8 cellular contexts compared by ENCODE assay signal in the genomic region with DNA sequence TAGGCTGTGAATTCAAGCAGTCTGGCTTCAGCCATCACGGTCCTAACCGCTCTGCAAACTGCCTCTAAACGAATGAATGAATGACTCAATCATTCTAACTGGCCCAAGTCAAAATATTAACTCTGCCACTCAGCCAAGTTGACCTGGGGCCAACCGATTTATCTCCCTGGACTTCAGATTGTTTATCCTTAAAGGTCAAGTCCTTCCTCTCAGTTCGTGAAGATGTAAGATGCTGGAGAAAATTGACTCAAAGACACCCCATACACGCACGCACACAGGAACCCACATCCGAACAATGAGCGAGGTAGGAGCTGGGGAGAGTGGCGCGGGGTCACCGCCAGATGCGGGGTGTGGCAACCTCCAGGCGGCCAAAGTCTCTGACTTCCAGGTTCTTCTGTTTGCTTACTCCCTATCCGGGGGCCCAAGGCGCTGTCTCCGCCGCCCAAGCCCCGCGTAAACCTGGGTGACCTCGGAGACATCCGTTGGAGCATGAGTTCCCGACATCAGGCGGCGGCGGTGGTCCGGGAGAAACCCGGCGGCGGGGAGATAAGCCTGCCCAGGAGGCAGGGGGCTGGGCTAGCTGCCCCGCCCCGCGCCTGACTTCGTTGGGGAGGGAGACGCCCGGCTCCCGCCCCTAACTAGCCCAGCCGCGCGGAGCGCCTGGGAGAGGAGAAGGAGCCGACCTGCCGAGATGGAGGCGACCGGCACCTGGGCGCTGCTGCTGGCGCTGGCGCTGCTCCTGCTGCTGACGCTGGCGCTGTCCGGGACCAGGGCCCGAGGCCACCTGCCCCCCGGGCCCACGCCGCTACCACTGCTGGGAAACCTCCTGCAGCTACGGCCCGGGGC. TPM values are rescaled to one million over a fixed set of nuclear protein-coding genes. Genes with fewer than 3 reads are reported as not detected.
DNase-seq lines count a peak whose midpoint lies in the region; ATAC-seq, FAIRE-seq and TF ChIP-seq lines count a peak whose summit lies in the region.

A gene with protein sequence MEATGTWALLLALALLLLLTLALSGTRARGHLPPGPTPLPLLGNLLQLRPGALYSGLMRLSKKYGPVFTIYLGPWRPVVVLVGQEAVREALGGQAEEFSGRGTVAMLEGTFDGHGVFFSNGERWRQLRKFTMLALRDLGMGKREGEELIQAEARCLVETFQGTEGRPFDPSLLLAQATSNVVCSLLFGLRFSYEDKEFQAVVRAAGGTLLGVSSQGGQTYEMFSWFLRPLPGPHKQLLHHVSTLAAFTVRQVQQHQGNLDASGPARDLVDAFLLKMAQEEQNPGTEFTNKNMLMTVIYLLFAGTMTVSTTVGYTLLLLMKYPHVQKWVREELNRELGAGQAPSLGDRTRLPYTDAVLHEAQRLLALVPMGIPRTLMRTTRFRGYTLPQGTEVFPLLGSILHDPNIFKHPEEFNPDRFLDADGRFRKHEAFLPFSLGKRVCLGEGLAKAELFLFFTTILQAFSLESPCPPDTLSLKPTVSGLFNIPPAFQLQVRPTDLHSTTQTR (plus strand): TSS at position 646 of the 846 bp plus-strand sequence. CDS start 46 bp downstream, at position 692.

- H3K36me3 ChIP-seq in K562 (ENCODE audit: control insufficient read depth, insufficient read depth, low read length) (no peaks in the 10 kb centered on the region), HepG2 (replicated peaks in 1 of 2; ENCODE audit: control insufficient read depth in 1 of 2, insufficient read depth in 2 of 2, low read length in 2 of 2) (no peaks in the 10 kb centered on the region)

- FAIRE-seq in A549 (lab: Jason Lieb, UNC): peak; percentile 100
- FAIRE-seq in HTR-8/SVneo (lab: Jason Lieb, UNC): no peak
- no peak for FAIRE-seq in K562 (lab: Jason Lieb, UNC)
- no peak for FAIRE-seq in HepG2 (lab: Jason Lieb, UNC)

- H3K4me3 ChIP-seq in A549 (peak within 1 kb of the TSS; percentile 55), K562 (peak within 1 kb of the TSS; percentile 41), HepG2 (replicated peaks in 1 of 3; ENCODE audit: insufficient read depth in 1 of 3, low read depth in 2 of 3, low read length in 3 of 3) (peak within 1 kb of the TSS; percentile 58 to 72 (median 58))

- POLR2A ChIA-PET in A549 (lab: Yijun Ruan, JAX): interaction anchor here (0.8 to 2.7 kb wide), 6 partner anchors 8 to 70 kb away, joined by 3 to 12 read pairs (median 4); no protein-coding TSS in a partner anchor
- POLR2A ChIA-PET in K562 (lab: Yijun Ruan, JAX): interaction anchor here (0.6 to 0.9 kb wide), 3 partner anchors 72 to 118 kb away, joined by 3 to 5 read pairs (median 3); a partner anchor contains a TSS
- POLR2A ChIA-PET in HepG2 (lab: Yijun Ruan, JAX): interaction anchor here (2.1 kb wide), 1 partner anchor 71 kb away, joined by 11 read pairs; a partner anchor contains a TSS

- peak within 1 kb of the TSS; percentile 66 to 87 for H3K27ac ChIP-seq in A549
- H3K27ac ChIP-seq in K562 (ENCODE audit: extremely low read depth, low read depth, low read length): no peak within 1 kb of the TSS
- H3K27ac ChIP-seq in HepG2 (ENCODE audit: extremely low read length, insufficient read depth, low read length): no peak within 1 kb of the TSS

- TF ChIP-seq CTCF in A549 (IDR thresholded peaks at IDR 0.05): 0 out of 3 replicates have a peak, but pooled peaks have one; percentile 11
- no peak for TF ChIP-seq CTCF in K562 (IDR thresholded peaks at IDR 0.05 in 2 of 3, conservative IDR thresholded peaks at IDR 0.05 in 1 of 3; ENCODE audit: insufficient read depth in 2 of 3, low read depth in 1 of 3, low read length in 3 of 3)
- TF ChIP-seq CTCF in HepG2 (CRISPR knock-in tag; IDR thresholded peaks at IDR 0.05): no peak

- H3K9me1 ChIP-seq in K562 (ENCODE audit: control insufficient read depth, insufficient read depth, low read length): no peaks in the 10 kb centered on the region

- CTCF ChIA-PET in A549 (lab: Yijun Ruan, JAX) (interaction anchor here (0.8 to 29.8 kb wide), 14 partner anchors 8 to 160 kb away, joined by 3 to 1023 read pairs (median 4); a partner anchor contains a TSS), K562 (lab: Yijun Ruan, JAX; ENCODE audit: low intra/inter-chr PET ratio) (interaction anchor here (0.7 kb wide), 1 partner anchor 1329 kb away, joined by 5 read pairs; no protein-coding TSS in a partner anchor), HepG2 (lab: Yijun Ruan, JAX; ENCODE audit: low intra/inter-chr PET ratio, low total read pairs) (no interaction called here)

- no TSS peak for BruUV-seq in K562 (replicated peaks; lab: Mats Ljungman, UMichigan)
- BruUV-seq in HepG2 (replicated peaks; lab: Mats Ljungman, UMichigan): no TSS peak

- TF ChIP-seq EP300 in A549 (IDR thresholded peaks at IDR 0.05) (no peak), K562 (IDR thresholded peaks at IDR 0.05; ENCODE audit: low read length) (no peak), HepG2 (IDR thresholded peaks at IDR 0.05; ENCODE audit: low read depth in 2 of 2, low read length in 2 of 2) (no peak), HepG2 (CRISPR knock-in tag; IDR thresholded peaks at IDR 0.05; ENCODE audit: borderline replicate concordance) (no peak)

- under 1% methylated on average over 56 of the region's 57 CpGs for WGBS in A549 (ENCODE audit: missing lambda C conversion rate)
- 1% methylated on average over 40 of the region's 57 CpGs for WGBS in K562 (ENCODE audit: insufficient coverage, low coverage, missing lambda C conversion rate)
- under 1% methylated on average over 17 of the region's 57 CpGs for WGBS in HepG2 (ENCODE audit: low lambda C conversion rate)

- H3K9me3 ChIP-seq in A549 (no peaks in the 10 kb centered on the region), K562 (replicated peaks; ENCODE audit: control insufficient read depth, insufficient read depth, low read depth, low read length) (no peaks in the 10 kb centered on the region), HepG2 (ENCODE audit: low read length) (no peaks in the 10 kb centered on the region)

- H3K4me1 ChIP-seq in A549: peaks cover 37% of the 10 kb centered on the region
- H3K4me1 ChIP-seq in K562 (replicated peaks in 1 of 2; ENCODE audit: control insufficient read depth in 2 of 2, insufficient read depth in 2 of 2, low read length in 2 of 2): peaks cover 5 to 14% of the 10 kb centered on the region in 2 experiments; a peak in 4 of 5 replicates
- peaks cover 48% of the 10 kb centered on the region for H3K4me1 ChIP-seq in HepG2 (ENCODE audit: insufficient read depth, low read length)

- DNase-seq in A549 (ENCODE audit: low read depth in 1 of 2, low spot score in 1 of 2): peak; percentile 77 to 93
- peak; percentile 59 for DNase-seq in HTR-8/SVneo (ENCODE audit: insufficient read length, low spot score)
- peak; percentile 82 to 94 (median 90) for DNase-seq in K562 (ENCODE audit: extremely low read depth in 1 of 4, low spot score in 3 of 4)
- no peak for DNase-seq in HepG2 (ENCODE audit: low spot score)
- DNase-seq in ureter (ENCODE audit: low spot score): no peak
- no peak for DNase-seq in NCI-H345 treated with DMSO at 0.1 percent for 48 hours (lab: John Stamatoyannopoulos, UW; ENCODE audit: unreplicated experiment)

- H2AFZ ChIP-seq in K562 (ENCODE audit: low read depth, low read length) (peak within 1 kb of the TSS; percentile 83), HepG2 (ENCODE audit: low read length) (no peak within 1 kb of the TSS)

- H3K27me3 ChIP-seq in K562 (ENCODE audit: control insufficient read depth in 2 of 2, insufficient read depth in 2 of 2, low read length in 2 of 2) (peaks cover 3 to 23% of the 10 kb centered on the region in 2 experiments; a peak in 3 of 5 replicates), HepG2 (ENCODE audit: control insufficient read depth in 1 of 2, insufficient read depth in 2 of 2, low read length in 2 of 2) (peaks cover 0 to 24% of the 10 kb centered on the region in 2 experiments; a peak in 2 of 5 replicates)

- ATAC-seq in A549 (peak; percentile 73 to 91), K562 (peak; percentile 97), HepG2 (peak; percentile 84), HG02970 (IDR thresholded peaks at IDR 0.05; ENCODE audit: low FRiP score, unreplicated experiment) (no peak), GM19463 (IDR thresholded peaks at IDR 0.05; ENCODE audit: unreplicated experiment) (no peak)

- intact Hi-C loops in K562 (cut with micrococcal nuclease) (no loop called here), HepG2 (cut with micrococcal nuclease; ENCODE audit: unreplicated experiment) (no loop called here)

- peak in 1 of 2 experiments; percentile 41; a peak in 3 of 5 replicates for TF ChIP-seq RAD21 in A549 (conservative IDR thresholded peaks at IDR 0.05 in 1 of 2, IDR thresholded peaks at IDR 0.05 in 1 of 2)
- TF ChIP-seq RAD21 in K562 (CRISPR knock-in tag; conservative IDR thresholded peaks at IDR 0.05 in 1 of 2, IDR thresholded peaks at IDR 0.05 in 1 of 2): no peak
- no peak for TF ChIP-seq RAD21 in HepG2 (CRISPR knock-in tag; IDR thresholded peaks at IDR 0.05)

- H3K4me2 ChIP-seq in A549 (peak within 1 kb of the TSS; percentile 78), K562 (ENCODE audit: insufficient read depth, low read length) (peak within 1 kb of the TSS; percentile 64), HepG2 (ENCODE audit: low read depth, low read length) (peak within 1 kb of the TSS; percentile 75)

- peak within 1 kb of the TSS in 1 of 2 experiments; percentile 86; a peak in 2 of 4 replicates for H3K9ac ChIP-seq in K562 (ENCODE audit: insufficient read depth in 1 of 2, low read depth in 2 of 2, low read length in 2 of 2)
- H3K9ac ChIP-seq in HepG2 (ENCODE audit: insufficient read depth, low read depth, low read length): peak within 1 kb of the TSS; percentile 47

- H4K20me1 ChIP-seq in K562 (replicated peaks; ENCODE audit: control insufficient read depth, insufficient read depth, low read length): no peaks in the 10 kb centered on the region
- no peaks in the 10 kb centered on the region for H4K20me1 ChIP-seq in HepG2 (ENCODE audit: insufficient read depth, low read length)

- TF ChIP-seq POLR2A in A549 (IDR thresholded peaks at IDR 0.05; ENCODE audit: low read length) (peak; percentile 90), K562 (conservative IDR thresholded peaks at IDR 0.05) (no peak), HepG2 (IDR thresholded peaks at IDR 0.05; ENCODE audit: insufficient read depth in 1 of 2, low read depth in 2 of 2, low read length in 2 of 2) (no peak)

- H3K79me2 ChIP-seq in K562 (ENCODE audit: control insufficient read depth, insufficient read depth, low read length): no peaks in the 10 kb centered on the region
- H3K79me2 ChIP-seq in HepG2 (ENCODE audit: insufficient read depth, low read length): no peaks in the 10 kb centered on the region

- in situ Hi-C loops in K562 (cut with MboI): no loop called here
- in situ Hi-C loops in HepG2 (cut with HindIII; ENCODE audit: extremely low pct_ligation_motif_present, low pct_unique_long_range_greater_than_20kb): no loop called here

RNA-seq across cellular contexts. Expression of the gene that starts here (rescaled TPM):
- polyA plus RNA-seq in A549 (2011; rRNA removed): 8.6 and 19.7 TPM in 2 replicates
- 12.2 and 13.5 TPM in 2 replicates for polyA plus RNA-seq in A549 (2012; cell fraction: cytosol; rRNA removed)
- polyA plus RNA-seq in A549 (2012; cell fraction: nucleus; rRNA removed): 18.7 and 22.1 TPM in 2 replicates
- 25.2 to 28.1 TPM (median 26.6 TPM) in 3 replicates for polyA plus RNA-seq in A549 (2017; fragmentation: RNase III; extraction: RNeasy Plus Mini Kit Qiagen cat#74134 plus additional on column Dnase treatment)
- 14.1 and 16.4 TPM in 2 replicates for polyA minus RNA-seq in A549 (2011; rRNA and poly(A)+ RNA removed)
- 0.90 and 1.3 TPM in 2 replicates for total RNA-seq in K562 (2011; cell fraction: chromatin; rRNA removed; ENCODE audit: low replicate concordance)
- 2.0 TPM in 2 replicates for total RNA-seq in K562 (2011; cell fraction: nucleolus; rRNA removed)
- 1.0 and 1.5 TPM in 2 replicates for total RNA-seq in K562 (2011; cell fraction: nucleoplasm; rRNA removed)
- total RNA-seq in K562 (2014; rRNA removed): 0.41 and 2.7 TPM in 2 replicates
- total RNA-seq in K562 (2014; rRNA removed; fragmentation: Illumina TruSeq; extraction: Trizol): 0.13 and 0.18 TPM in 2 replicates
- 0.07 and 0.15 TPM in 2 replicates for total RNA-seq in K562 (2015; rRNA removed; fragmentation: Illumina TruSeq; extraction: Trizol)
- total RNA-seq in K562 (2021): 1.9 and 2.6 TPM in 2 replicates
- 0.46 and 0.60 TPM in 2 replicates for polyA plus RNA-seq in K562 (2011; rRNA removed)
- polyA plus RNA-seq in K562 (2011; cell fraction: cytosol; rRNA removed): 0.37 and 0.95 TPM in 2 replicates
- 0.97 and 4.3 TPM in 2 replicates for polyA plus RNA-seq in K562 (2011; cell fraction: nucleus; rRNA removed)
- 1.1 and 2.8 TPM in 2 replicates for polyA plus RNA-seq in K562 (2012)
- polyA plus RNA-seq in K562 (2014; fragmentation: Illumina TruSeq; extraction: Trizol): 0.71 and 0.79 TPM in 2 replicates
- under 1 TPM; 0.13 to 0.20 TPM for polyA plus RNA-seq in K562 (2014; fragmentation: Nextera tagmentation; extraction: Ambion mirVana)
- 0.48 and 0.77 TPM in 2 replicates for polyA plus RNA-seq in K562 (2014; rRNA removed)
- 0.33 and 0.42 TPM in 2 replicates for polyA minus RNA-seq in K562 (2011; rRNA and poly(A)+ RNA removed)
- 0.76 and 1.5 TPM in 2 replicates for polyA minus RNA-seq in K562 (2011; cell fraction: cytosol; rRNA and poly(A)+ RNA removed)
- polyA minus RNA-seq in K562 (2011; cell fraction: nucleus; rRNA and poly(A)+ RNA removed): 0.22 and 0.27 TPM in 2 replicates
- total RNA-seq in HepG2 (2016; rRNA removed; fragmentation: Illumina TruSeq; extraction: Trizol): 0.09 TPM in 1 of 2 replicates, not detected in the other
- not detected in 2 replicates for total RNA-seq in HepG2 (2016; cell fraction: cytosol; rRNA removed; fragmentation: Illumina TruSeq; extraction: Trizol; ENCODE audit: low read depth)
- total RNA-seq in HepG2 (2016; cell fraction: insoluble cytoplasmic fraction; rRNA removed; fragmentation: Illumina TruSeq; extraction: Trizol): 0.07 and 0.26 TPM in 2 replicates
- total RNA-seq in HepG2 (2016; cell fraction: membrane; rRNA removed; fragmentation: Illumina TruSeq; extraction: Trizol): 0.07 and 0.15 TPM in 2 replicates
- 0.28 TPM in 1 of 2 replicates, not detected in the other for total RNA-seq in HepG2 (2016; cell fraction: nucleus; rRNA removed; fragmentation: Illumina TruSeq; extraction: Trizol)
- polyA plus RNA-seq in HepG2 (2011; rRNA removed): 1.8 and 2.1 TPM in 2 replicates
- polyA plus RNA-seq in HepG2 (2011; cell fraction: cytosol; rRNA removed): 0.87 and 1.2 TPM in 2 replicates
- 4.2 and 4.4 TPM in 2 replicates for polyA plus RNA-seq in HepG2 (2011; cell fraction: nucleus; rRNA removed)
- 4.6 and 5.8 TPM in 2 replicates for polyA plus RNA-seq in HepG2 (2012)
- 0.11 and 0.12 TPM in 2 replicates for polyA plus RNA-seq in HepG2 (2016; cell fraction: cytosol; fragmentation: Illumina TruSeq; extraction: Trizol; ENCODE audit: low read depth)
- polyA plus RNA-seq in HepG2 (2016; cell fraction: insoluble cytoplasmic fraction; fragmentation: Illumina TruSeq; extraction: Trizol; ENCODE audit: low read depth): 0.19 and 0.38 TPM in 2 replicates
- polyA plus RNA-seq in HepG2 (2016; cell fraction: membrane; fragmentation: Illumina TruSeq; extraction: Trizol; ENCODE audit: low read depth): 0.11 and 0.19 TPM in 2 replicates
- polyA plus RNA-seq in HepG2 (2016; cell fraction: nucleus; fragmentation: Illumina TruSeq; extraction: Trizol; ENCODE audit: insufficient read depth, low read depth): 0.79 and 0.81 TPM in 2 replicates
- polyA minus RNA-seq in HepG2 (2011; rRNA and poly(A)+ RNA removed; ENCODE audit: low replicate concordance): 1.1 and 2.5 TPM in 2 replicates
- 2.8 and 4.8 TPM in 2 replicates for polyA minus RNA-seq in HepG2 (2011; cell fraction: cytosol; rRNA and poly(A)+ RNA removed)
- polyA minus RNA-seq in HepG2 (2011; cell fraction: nucleus; rRNA and poly(A)+ RNA removed): 1.1 and 1.3 TPM in 2 replicates
- total RNA-seq in ureter: 13.2 TPM

Comparison
In these comparisons a context has a peak if more than half of its experiments do, and no peak if none do; other contexts are left out.
1. ATAC-seq: peak in A549 (2 of 2), K562 (single experiment) and HepG2 (single experiment); none in HG02970 (single experiment) and GM19463 (single experiment).
2. DNase-seq: peak in A549 (2 of 2), HTR-8/SVneo (single experiment) and K562 (4 of 4); none in HepG2 (single experiment), ureter (single experiment) and NCI-H345 treated with DMSO at 0.1 percent for 48 hours (single experiment).
3. H3K27ac ChIP-seq: peak in A549 (2 of 2); none in K562 (single experiment) and HepG2 (single experiment).
4. Peak in every context shown above with its lines, with median percentiles within 50 percentile points of each other: H3K4me2 ChIP-seq and H3K4me3 ChIP-seq.